21 cellular contexts compared by ENCODE assay signal in genomic region chr11:130340671-130341319, GRCh38. TPM values are rescaled to one million over a fixed set of nuclear protein-coding genes. Genes with fewer than 3 reads are reported as not detected.
DNase-seq lines count a peak whose midpoint lies in the region; ATAC-seq, FAIRE-seq and TF ChIP-seq lines count a peak whose summit lies in the region.
"Had no signal": no experiment of that assay in that cellular context is flagged by ENCODE, and none has a peak within 500 bp of the region (broad histone marks: within the 10 kb centered on the region; RNA-seq: fewer than 3 reads in every experiment).

No MANE protein-coding gene starts in this region.

- H3K9ac ChIP-seq in GM12878 (ENCODE audit: control insufficient read depth, insufficient read depth, low read length) = no peak overlapping the region
- H3K9ac ChIP-seq: neural progenitor cell had no signal

- H4K20me1 ChIP-seq in GM12878 (ENCODE audit: control insufficient read depth, insufficient read depth) = no peaks in the 10 kb centered on the region

- peak; percentile 10 for DNase-seq in activated naive CD4-positive, alpha-beta T cell treated with anti-CD3 and anti-CD28 coated beads for 36 hours
- DNase-seq in activated naive CD4-positive, alpha-beta T cell treated with anti-CD3 and anti-CD28 coated beads, Interleukin-2, amount 50 U/mL, for 16 hours = no peak
- peak; percentile 56 for DNase-seq in MV-4-11 (lab: John Stamatoyannopoulos, UW)
- DNase-seq in GM12878 (ENCODE audit: low read depth, low spot score) = no peak
- DNase-seq in stimulated activated naive CD8-positive, alpha-beta T cell treated with anti-CD3 and anti-CD28 coated beads, Interleukin-15, Interleukin-2, amounts not matched to agents 100 U/mL and 50 U/mL, for 24 hours = no peak
- no peak for DNase-seq in Kasumi-1 (lab: John Stamatoyannopoulos, UW)
- DNase-seq: body of pancreas, Caco-2, foreskin melanocyte, NCI-H146, Peyer's patch, psoas muscle, spleen, testis had no signal

- RAD21 ChIA-PET in GM12878 (lab: Charles Lee; ENCODE audit: unreplicated experiment) = no interaction called here

- H3K79me2 ChIP-seq in GM12878 (ENCODE audit: control insufficient read depth, insufficient read depth, low read length) = no peaks in the 10 kb centered on the region

- no peak overlapping the region for H3K27ac Mint-ChIP-seq in activated naive CD4-positive, alpha-beta T cell treated with anti-CD3 and anti-CD28 coated beads for 36 hours
- H3K27ac Mint-ChIP-seq: mesothelial cell of epicardium, neural progenitor cell had no signal

- POLR2A ChIA-PET in GM12878 (lab: Charles Lee) = no interaction called here

- CTCF ChIA-PET in activated naive CD4-positive, alpha-beta T cell treated with anti-CD3 and anti-CD28 coated beads for 36 hours (lab: Charles Lee) = interaction anchor here (0.5 kb wide), 1 partner anchor 428 kb away, joined by 4 read pairs; no protein-coding TSS in a partner anchor
- CTCF ChIA-PET in GM12878 (lab: Yijun Ruan, JAX) = interaction anchor here (2.4 kb wide), 1 partner anchor 128 kb away, joined by 6 read pairs; no protein-coding TSS in a partner anchor

- peaks cover 3% of the 10 kb centered on the region; the same call in 1 of the 3 replicates for H3K9me3 ChIP-seq in GM12878 (replicated peaks; ENCODE audit: control insufficient read depth, insufficient read depth, low read length)
- H3K9me3 ChIP-seq: body of pancreas, psoas muscle, testis had no signal

- in situ Hi-C loops in GM12878 (cut with MboI) = no loop called here

- H3K27me3 ChIP-seq in GM12878 (replicated peaks in 1 of 2; ENCODE audit: control insufficient read depth in 2 of 2, insufficient read depth in 2 of 2, low read length in 1 of 2) = no peaks in the 10 kb centered on the region; a peak in 1 of 4 replicates
- H3K27me3 ChIP-seq: body of pancreas, neural progenitor cell, Peyer's patch, spleen, testis had no signal

- TF ChIP-seq EP300 in GM12878 (IDR thresholded peaks at IDR 0.05; ENCODE audit: borderline replicate concordance in 1 of 2, control insufficient read depth in 1 of 2, low read depth in 2 of 2, low read length in 2 of 2) = no peak

- intact Hi-C loops in activated naive CD4-positive, alpha-beta T cell treated with anti-CD3 and anti-CD28 coated beads for 36 hours (cut with micrococcal nuclease) = no loop called here
- intact Hi-C loops in GM12878 (cut with micrococcal nuclease; ENCODE audit: unreplicated experiment) = no loop called here

- TF ChIP-seq RAD21 in GM12878 (IDR thresholded peaks at IDR 0.05; ENCODE audit: insufficient read depth, low read depth, low read length) = no peak

- no peaks in the 10 kb centered on the region for H3K36me3 ChIP-seq in GM12878 (ENCODE audit: control insufficient read depth in 2 of 2, insufficient read depth in 2 of 2, low read length in 1 of 2)
- H3K36me3 ChIP-seq: neural progenitor cell, Peyer's patch, spleen had no signal

- peaks cover 3% of the 10 kb centered on the region for H3K4me1 Mint-ChIP-seq in activated naive CD4-positive, alpha-beta T cell treated with anti-CD3 and anti-CD28 coated beads for 36 hours (ENCODE audit: low read depth)
- H3K4me1 Mint-ChIP-seq: mesothelial cell of epicardium had no signal

- H3K4me1 ChIP-seq in GM12878 (ENCODE audit: control insufficient read depth, insufficient read depth, low read length) = no peaks in the 10 kb centered on the region
- H3K4me1 ChIP-seq: body of pancreas, Caco-2, neural progenitor cell, Peyer's patch, psoas muscle, spleen, testis had no signal

- TF ChIP-seq POLR2A in GM12878 (IDR thresholded peaks at IDR 0.05; ENCODE audit: low read depth, low read length) = no peak

- no peak overlapping the region for H3K4me3 Mint-ChIP-seq in activated naive CD4-positive, alpha-beta T cell treated with anti-CD3 and anti-CD28 coated beads for 36 hours
- H3K4me3 Mint-ChIP-seq: mesothelial cell of epicardium, neural progenitor cell had no signal

- H3K4me2 ChIP-seq in GM12878 (ENCODE audit: control insufficient read depth, insufficient read depth) = no peak overlapping the region
- H3K4me2 ChIP-seq: neural progenitor cell had no signal

- WGBS in GM12878 (ENCODE audit: insufficient coverage, insufficient replicate concordance, low lambda C conversion rate, missing lambda C conversion rate) = 8% methylated on average over 3 of the region's 3 CpGs

- H2AFZ ChIP-seq in GM12878 (ENCODE audit: control insufficient read depth, low read depth, low read length) = no peak overlapping the region
- H2AFZ ChIP-seq: neural progenitor cell had no signal

- no peaks in the 10 kb centered on the region for H3K27me3 Mint-ChIP-seq in activated naive CD4-positive, alpha-beta T cell treated with anti-CD3 and anti-CD28 coated beads for 36 hours (ENCODE audit: low read depth)

- ATAC-seq in GM12878 (no peak), HG03439 (IDR thresholded peaks at IDR 0.05; ENCODE audit: unreplicated experiment) (no peak), HG02798 (IDR thresholded peaks at IDR 0.05; ENCODE audit: poor library complexity, unreplicated experiment) (no peak)
- ATAC-seq in stimulated activated naive CD8-positive, alpha-beta T cell treated with anti-CD3 and anti-CD28 coated beads, Interleukin-15, Interleukin-2, amounts not matched to agents 100 U/mL and 50 U/mL, for 24 hours = peak; percentile 66
- ATAC-seq: body of pancreas, left lobe of liver, psoas muscle had no signal

- no peak for TF ChIP-seq CTCF in GM12878 (IDR thresholded peaks at IDR 0.05 in 2 of 3, conservative IDR thresholded peaks at IDR 0.05 in 1 of 3; ENCODE audit: control insufficient read depth in 2 of 3, extremely low read depth in 1 of 3, insufficient read depth in 1 of 3, low read depth in 3 of 3, low read length in 3 of 3)

- H3K4me3 ChIP-seq in GM12878 = no peak overlapping the region
- H3K4me3 ChIP-seq: body of pancreas, coronary artery, neural progenitor cell, Peyer's patch, psoas muscle, spleen, testis had no signal

- H3K36me3 Mint-ChIP-seq in activated naive CD4-positive, alpha-beta T cell treated with anti-CD3 and anti-CD28 coated beads for 36 hours (ENCODE audit: low read depth) = peaks cover 3% of the 10 kb centered on the region
- H3K36me3 Mint-ChIP-seq: mesothelial cell of epicardium had no signal

- no peak overlapping the region for H3K27ac ChIP-seq in GM12878 (ENCODE audit: control insufficient read depth, insufficient read depth)
- H3K27ac ChIP-seq: body of pancreas, coronary artery, neural progenitor cell, Peyer's patch, psoas muscle, testis had no signal

- SMC1A ChIA-PET in GM12878 (lab: Charles Lee; ENCODE audit: uncharacterized antibody, unreplicated experiment) = interaction anchor here (1.6 to 1.7 kb wide), 2 partner anchors 11 to 61 kb away, joined by 3 to 6 read pairs; no protein-coding TSS in a partner anchor

- H3K9me3 Mint-ChIP-seq in activated naive CD4-positive, alpha-beta T cell treated with anti-CD3 and anti-CD28 coated beads for 36 hours = peaks cover 11% of the 10 kb centered on the region

- BruUV-seq in GM12878 (replicated peaks; lab: Mats Ljungman, UMichigan) = no TSS peak

- FAIRE-seq in GM12878 (lab: Jason Lieb, UNC) = no peak
- FAIRE-seq: HTR-8/SVneo had no signal

TF ChIP-seq in GM12878, 131 proteins besides CTCF, POLR2A, EP300 and RAD21:
- no peak for TF ChIP-seq SMC3 (IDR thresholded peaks at IDR 0.05; ENCODE audit: borderline replicate concordance, low read length)
- TF ChIP-seq ZSCAN29 (IDR thresholded peaks at IDR 0.05) = no peak
- peak; percentile 32; the same call in 1 of the 2 replicates for TF ChIP-seq RUNX3 (IDR thresholded peaks at IDR 0.05; ENCODE audit: low read length)
- TF ChIP-seq IRF3 (IDR thresholded peaks at IDR 0.05) = no peak

RNA-seq across cellular contexts. Expression of gene ZBTB44, which starts 26.1 kb away (rescaled TPM):
- total RNA-seq in activated naive CD4-positive, alpha-beta T cell treated with anti-CD3 and anti-CD28 coated beads for 36 hours = 10 to 100 TPM; 35.0 to 39.8 TPM
- total RNA-seq in GM12878 (2013; cell fraction: nucleolus; rRNA removed) = 72.3 and 76.3 TPM in 2 replicates
- 15.1 and 17.9 TPM in 2 replicates for total RNA-seq in GM12878 (2014; rRNA removed)
- total RNA-seq in GM12878 (2014; rRNA removed; fragmentation: Illumina TruSeq; extraction: Trizol) = 18.2 and 18.9 TPM in 2 replicates
- total RNA-seq in GM12878 (2021) = 18.5 and 20.4 TPM in 2 replicates
- 11.2 TPM for polyA plus RNA-seq in GM12878 (2011; ENCODE audit: low read depth)
- polyA plus RNA-seq in GM12878 (2011; rRNA removed) = 38.2 and 46.2 TPM in 2 replicates
- 24.4 and 30.0 TPM in 2 replicates for polyA plus RNA-seq in GM12878 (2011; cell fraction: cytosol; rRNA removed)
- 23.6 and 32.5 TPM in 2 replicates for polyA plus RNA-seq in GM12878 (2011; cell fraction: nucleus; rRNA removed)
- 9.7 and 11.7 TPM in 2 replicates for polyA plus RNA-seq in GM12878 (2012)
- 12.9 and 18.6 TPM in 2 replicates for polyA plus RNA-seq in GM12878 (2014; fragmentation: Illumina TruSeq; extraction: Trizol)
- polyA plus RNA-seq in GM12878 (2014; fragmentation: Nextera tagmentation; extraction: Ambion mirVana) = 1 to 10 TPM; 3.4 to 5.9 TPM
- polyA plus RNA-seq in GM12878 (2014; rRNA removed) = 9.9 and 11.5 TPM in 2 replicates
- polyA plus RNA-seq in GM12878 (2016; fragmentation: Nextera tagmentation; extraction: Ambion mirVana) = 1 to 10 TPM; 2.8 to 3.0 TPM
- polyA minus RNA-seq in GM12878 (2011; rRNA and poly(A)+ RNA removed) = 121 and 149 TPM in 2 replicates
- polyA minus RNA-seq in GM12878 (2011; cell fraction: cytosol; rRNA and poly(A)+ RNA removed) = 39.9 and 47.0 TPM in 2 replicates
- polyA minus RNA-seq in GM12878 (2011; cell fraction: nucleus; rRNA and poly(A)+ RNA removed) = 44.7 and 55.4 TPM in 2 replicates

Comparison
In these comparisons a context has a peak if more than half of its experiments do, and no peak if none do; other contexts are left out.
1. DNase-seq: peak in activated naive CD4-positive, alpha-beta T cell treated with anti-CD3 and anti-CD28 coated beads for 36 hours (single experiment) and MV-4-11 (single experiment); none in activated naive CD4-positive, alpha-beta T cell treated with anti-CD3 and anti-CD28 coated beads, Interleukin-2, amount 50 U/mL, for 16 hours (single experiment), GM12878 (single experiment), stimulated activated naive CD8-positive, alpha-beta T cell treated with anti-CD3 and anti-CD28 coated beads, Interleukin-15, Interleukin-2, amounts not matched to agents 100 U/mL and 50 U/mL, for 24 hours (single experiment) and Kasumi-1 (0 of 2).